ENCODE assay signal across 27 cellular contexts in the genomic region with DNA sequence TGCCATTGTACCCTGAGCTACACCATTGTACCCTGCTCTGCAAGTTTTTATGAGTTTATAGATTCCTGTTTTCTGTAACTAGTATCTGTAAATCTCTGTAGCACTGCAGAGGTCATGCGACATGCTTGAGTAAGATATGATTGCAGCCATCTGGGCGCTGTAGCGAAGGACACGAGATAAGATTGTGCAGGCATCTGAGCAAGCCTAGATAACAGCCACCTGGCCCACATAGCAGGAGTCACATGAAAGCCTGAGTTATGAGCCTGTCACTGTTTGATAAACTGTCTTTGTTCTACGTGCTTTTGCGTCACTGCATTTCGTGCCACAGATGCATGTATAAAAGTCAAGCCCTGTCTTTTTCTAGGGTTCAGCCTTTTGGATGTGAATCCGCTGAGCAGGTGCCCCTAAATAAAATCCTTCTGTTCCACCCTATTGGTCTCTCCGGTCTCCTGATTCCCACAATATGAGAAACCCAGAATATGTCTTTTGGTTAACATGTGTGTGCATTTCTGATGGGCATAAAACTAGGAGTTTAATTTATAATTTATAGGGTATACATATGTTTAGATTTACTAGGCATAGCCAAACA.
"Had no signal": no experiment of that assay in that cellular context is flagged by ENCODE, and none has a peak within 500 bp of the region (broad histone marks: within the 10 kb centered on the region; RNA-seq: fewer than 3 reads in every experiment).

No MANE protein-coding gene starts in this region.

- ATAC-seq: activated naive CD4-positive, alpha-beta T cell treated with anti-CD3 and anti-CD28 coated beads, Interleukin-2, amount 50 U/mL, for 72 hours; activated naive CD8-positive, alpha-beta T cell treated with anti-CD3 and anti-CD28 coated beads, Interleukin-2, amount 50 U/mL, for 24 hours; activated T-cell treated with anti-CD3 and anti-CD28 coated beads, Interleukin-2, amount 50 U/mL, for 4 hours; body of pancreas; T-cell had no signal

- H3K4me1 ChIP-seq: ascending aorta, body of pancreas had no signal

- H3K4me1 Mint-ChIP-seq: activated CD4-positive, alpha-beta T cell treated with anti-CD3 and anti-CD28 coated beads, Interleukin-2, amount 10 ng/mL, durations not matched to agents 24 days and 14 days; activated naive CD8-positive, alpha-beta T cell treated with anti-CD3 and anti-CD28 coated beads, Interleukin-2, amount 50 U/mL, for 24 hours; central memory CD8-positive, alpha-beta T cell had no signal

- H3K27me3 ChIP-seq: ascending aorta, body of pancreas had no signal

- H3K4me3 ChIP-seq: ascending aorta, body of pancreas, SK-N-MC had no signal

- DNase-seq: activated B cell treated with CpG ODN at 0.5 μM for 24 hours; activated CD4-positive, alpha-beta memory T cell treated with anti-CD3 and anti-CD28 coated beads for 36 hours; activated CD4-positive, alpha-beta T cell treated with anti-CD3 and anti-CD28 coated beads for 1 hour; activated CD4-positive, alpha-beta T cell treated with anti-CD3 and anti-CD28 coated beads, Interleukin-2, amount 10 ng/mL, durations not matched to agents 24 days and 14 days; activated CD8-positive, alpha-beta memory T cell treated with anti-CD3 and anti-CD28 coated beads for 24 hours; activated effector memory CD4-positive, alpha-beta T cell treated with anti-CD3 and anti-CD28 coated beads, Interleukin-2, amount 50 U/mL, for 16 hours; activated naive CD4-positive, alpha-beta T cell treated with Interleukin-2 at 50 U/mL for 16 hours; activated naive CD8-positive, alpha-beta T cell treated with anti-CD3 and anti-CD28 coated beads, Interleukin-2, amount 50 U/mL, for 24 hours; activated T-cell treated with anti-CD3 and anti-CD28 coated beads, Interleukin-2, amount 50 U/mL, for 4 hours; amniotic stem cell; body of pancreas; Kasumi-1; NCI-H1048; NCI-H146; NCI-H187 treated with DMSO at 0.1 percent for 48 hours; NCI-H2081 treated with DMSO at 0.1 percent for 48 hours; NCI-H345; NCI-H510A treated with DMSO at 0.1 percent for 48 hours; NCI-H69; SIG-M5; T-cell; T-helper 2 cell; T1000 had no signal

- H3K36me3 Mint-ChIP-seq: activated CD4-positive, alpha-beta memory T cell treated with anti-CD3 and anti-CD28 coated beads for 36 hours had no signal

- H3K9me3 Mint-ChIP-seq: central memory CD8-positive, alpha-beta T cell had no signal

- H3K4me3 Mint-ChIP-seq: activated B cell treated with CpG ODN at 0.5 μM for 24 hours; activated CD4-positive, alpha-beta memory T cell treated with anti-CD3 and anti-CD28 coated beads for 36 hours; activated CD4-positive, alpha-beta T cell treated with anti-CD3 and anti-CD28 coated beads, Interleukin-2, amount 10 ng/mL, durations not matched to agents 24 days and 14 days; activated naive CD8-positive, alpha-beta T cell treated with anti-CD3 and anti-CD28 coated beads, Interleukin-2, amount 50 U/mL, for 24 hours; activated T-cell treated with anti-CD3 and anti-CD28 coated beads, Interleukin-2, amount 50 U/mL, for 4 hours; central memory CD8-positive, alpha-beta T cell; T-cell had no signal

- H3K27ac ChIP-seq: ascending aorta, body of pancreas, SK-N-MC had no signal

- H3K27ac Mint-ChIP-seq: activated B cell treated with CpG ODN at 0.5 μM for 24 hours; activated CD4-positive, alpha-beta memory T cell treated with anti-CD3 and anti-CD28 coated beads for 36 hours; activated CD4-positive, alpha-beta T cell treated with anti-CD3 and anti-CD28 coated beads, Interleukin-2, amount 10 ng/mL, durations not matched to agents 24 days and 14 days; activated naive CD4-positive, alpha-beta T cell treated with anti-CD3 and anti-CD28 coated beads, Interleukin-2, amount 50 U/mL, for 72 hours; activated naive CD8-positive, alpha-beta T cell treated with anti-CD3 and anti-CD28 coated beads, Interleukin-2, amount 50 U/mL, for 24 hours; T-cell had no signal

- H3K27me3 Mint-ChIP-seq: activated B cell treated with CpG ODN at 0.5 μM for 24 hours; activated CD4-positive, alpha-beta memory T cell treated with anti-CD3 and anti-CD28 coated beads for 36 hours; activated CD4-positive, alpha-beta T cell treated with anti-CD3 and anti-CD28 coated beads, Interleukin-2, amount 10 ng/mL, durations not matched to agents 24 days and 14 days; activated naive CD8-positive, alpha-beta T cell treated with anti-CD3 and anti-CD28 coated beads, Interleukin-2, amount 50 U/mL, for 24 hours; central memory CD8-positive, alpha-beta T cell had no signal

- H3K9me3 ChIP-seq: body of pancreas had no signal

- H3K36me3 ChIP-seq: ascending aorta had no signal
